Comparison of ENCODE assay signal across 20 cellular contexts in genomic region chr22:48785792-48786678, GRCh38.
DNase-seq lines count a peak whose midpoint lies in the region; ATAC-seq and TF ChIP-seq lines count a peak whose summit lies in the region.
"Had no signal": no experiment of that assay in that cellular context is flagged by ENCODE, and none has a peak within 500 bp of the region (broad histone marks: within the 10 kb centered on the region; RNA-seq: fewer than 3 reads in every experiment).

No MANE protein-coding gene starts in this region.

- no peaks in the 10 kb centered on the region for H3K4me1 Mint-ChIP-seq in natural killer cell treated with Interleukin-12 subunit alpha and Interleukin-12 subunit beta and Interleukin-15 and Interleukin-18, amount 100 ng/mL, for 72 hours (ENCODE audit: low read depth in 2 of 2)
- H3K4me1 Mint-ChIP-seq in natural killer cell (no peaks in the 10 kb centered on the region), endodermal cell (no peaks in the 10 kb centered on the region), osteocyte (ENCODE audit: unreplicated experiment) (no peaks in the 10 kb centered on the region)
- H3K4me1 Mint-ChIP-seq: CD14-positive monocyte had no signal

- peak; percentile 22 to 56 for ATAC-seq in natural killer cell treated with Interleukin-12 subunit alpha and Interleukin-12 subunit beta and Interleukin-15 and Interleukin-18, amount 100 ng/mL, for 72 hours
- no peak for ATAC-seq in natural killer cell
- no peak for ATAC-seq in GM21528 (IDR thresholded peaks at IDR 0.05; ENCODE audit: low FRiP score, unreplicated experiment)
- ATAC-seq: GM23338 had no signal

- no peaks in the 10 kb centered on the region for H3K36me3 Mint-ChIP-seq in natural killer cell treated with Interleukin-12 subunit alpha and Interleukin-12 subunit beta and Interleukin-15 and Interleukin-18, amount 100 ng/mL, for 72 hours
- H3K36me3 Mint-ChIP-seq in natural killer cell, result no peaks in the 10 kb centered on the region
- no peaks in the 10 kb centered on the region for H3K36me3 Mint-ChIP-seq in endodermal cell (ENCODE audit: low read depth)
- no peaks in the 10 kb centered on the region for H3K36me3 Mint-ChIP-seq in osteocyte (ENCODE audit: unreplicated experiment)
- H3K36me3 Mint-ChIP-seq: CD14-positive monocyte had no signal

- H3K4me3 ChIP-seq in endodermal cell (ENCODE audit: low read length), result no peak overlapping the region
- H3K4me3 ChIP-seq: GM23338, MG63 had no signal

- H3K4me3 Mint-ChIP-seq in natural killer cell treated with Interleukin-12 subunit alpha and Interleukin-12 subunit beta and Interleukin-15 and Interleukin-18, amount 100 ng/mL, for 72 hours, result no peak overlapping the region
- H3K4me3 Mint-ChIP-seq in natural killer cell (no peak overlapping the region), endodermal cell (no peak overlapping the region), osteocyte (ENCODE audit: unreplicated experiment) (no peak overlapping the region)
- H3K4me3 Mint-ChIP-seq: CD14-positive monocyte, GM23338 had no signal

- H3K4me1 ChIP-seq in endodermal cell (ENCODE audit: control insufficient read depth, insufficient read depth, low read length), result no peaks in the 10 kb centered on the region

- H3K9me3 ChIP-seq in endodermal cell (ENCODE audit: control insufficient read depth, low read length), result no peaks in the 10 kb centered on the region
- H3K9me3 ChIP-seq: MG63, SK-N-SH had no signal

- no peak overlapping the region for H3K27ac Mint-ChIP-seq in natural killer cell treated with Interleukin-12 subunit alpha and Interleukin-12 subunit beta and Interleukin-15 and Interleukin-18, amount 100 ng/mL, for 72 hours
- H3K27ac Mint-ChIP-seq in natural killer cell (no peak overlapping the region), endodermal cell (no peak overlapping the region), osteocyte (ENCODE audit: unreplicated experiment) (no peak overlapping the region)
- H3K27ac Mint-ChIP-seq: CD14-positive monocyte, GM23338 had no signal

- no peak for TF ChIP-seq CTCF in natural killer cell (IDR thresholded peaks at IDR 0.05)
- TF ChIP-seq CTCF in endodermal cell (conservative IDR thresholded peaks at IDR 0.05), result no peak
- TF ChIP-seq CTCF in osteocyte (IDR thresholded peaks at IDR 0.05), result no peak

- intact Hi-C loops in natural killer cell (cut with micrococcal nuclease), result no loop called here

- peak; percentile 55 for DNase-seq in natural killer cell treated with Interleukin-12 subunit alpha and Interleukin-12 subunit beta and Interleukin-15 and Interleukin-18, amount 100 ng/mL, for 72 hours (ENCODE audit: low spot score)
- DNase-seq in natural killer cell (no peak), endodermal cell (peak; percentile 39), osteocyte (ENCODE audit: extremely low spot score, unreplicated experiment) (peak; percentile 76), SK-N-DZ (ENCODE audit: low spot score) (no peak), NCI-H1092 (lab: John Stamatoyannopoulos, UW) (no peak)
- DNase-seq: GDM1, HCEC 1CT, Kasumi-1, MG63, NCI-H1048, NCI-H1694 treated with DMSO at 0.1 percent for 48 hours, NCI-H510A, NCI-H748 treated with DMSO at 0.1 percent for 48 hours, OCI-M1, SHP77, SK-N-SH had no signal

- no peak overlapping the region for H3K9ac ChIP-seq in endodermal cell (ENCODE audit: extremely low read depth, low read length, poor library complexity, severe bottlenecking)
- H3K9ac ChIP-seq: SK-N-SH had no signal

- H3K27me3 Mint-ChIP-seq in natural killer cell treated with Interleukin-12 subunit alpha and Interleukin-12 subunit beta and Interleukin-15 and Interleukin-18, amount 100 ng/mL, for 72 hours, result peaks cover 1 to 7% of the 10 kb centered on the region in 2 donors
- peaks cover 0 to 8% of the 10 kb centered on the region in 2 donors for H3K27me3 Mint-ChIP-seq in natural killer cell (ENCODE audit: low read depth in 2 of 2)
- no peaks in the 10 kb centered on the region for H3K27me3 Mint-ChIP-seq in endodermal cell (ENCODE audit: insufficient read depth)
- no peaks in the 10 kb centered on the region for H3K27me3 Mint-ChIP-seq in osteocyte (ENCODE audit: unreplicated experiment)

- WGBS in endodermal cell (ENCODE audit: insufficient coverage in 1 of 2, insufficient read length in 1 of 2), 2 experiments, result 89 to 100% methylated on average over 3 to 14 of the region's 14 CpGs

- H3K27me3 ChIP-seq in endodermal cell (ENCODE audit: control insufficient read depth, insufficient read depth, low read length, poor library complexity, severe bottlenecking), result no peaks in the 10 kb centered on the region
- H3K27me3 ChIP-seq: MG63 had no signal

- no peaks in the 10 kb centered on the region for H3K9me3 Mint-ChIP-seq in natural killer cell treated with Interleukin-12 subunit alpha and Interleukin-12 subunit beta and Interleukin-15 and Interleukin-18, amount 100 ng/mL, for 72 hours
- H3K9me3 Mint-ChIP-seq in natural killer cell, result no peaks in the 10 kb centered on the region
- no peaks in the 10 kb centered on the region for H3K9me3 Mint-ChIP-seq in endodermal cell
- H3K9me3 Mint-ChIP-seq in osteocyte (ENCODE audit: unreplicated experiment), result no peaks in the 10 kb centered on the region

- no peaks in the 10 kb centered on the region for H3K36me3 ChIP-seq in endodermal cell (ENCODE audit: control insufficient read depth, insufficient read depth, low read length)
- H3K36me3 ChIP-seq: MG63 had no signal

- no peak overlapping the region for H3K27ac ChIP-seq in endodermal cell (ENCODE audit: low read depth, low read length)

Comparison
In these comparisons a context has a peak if more than half of its experiments do, and no peak if none do; other contexts are left out.
1. ATAC-seq: peak in natural killer cell treated with Interleukin-12 subunit alpha and Interleukin-12 subunit beta and Interleukin-15 and Interleukin-18, amount 100 ng/mL, for 72 hours (2 of 2); none in natural killer cell (0 of 3) and GM21528 (single experiment).
2. DNase-seq: peak in natural killer cell treated with Interleukin-12 subunit alpha and Interleukin-12 subunit beta and Interleukin-15 and Interleukin-18, amount 100 ng/mL, for 72 hours (single experiment), endodermal cell (single experiment) and osteocyte (single experiment); none in natural killer cell (single experiment), SK-N-DZ (single experiment) and NCI-H1092 (single experiment).